ENCODE assay signal across 9 cellular contexts in genomic region chr4:17510582-17510981, GRCh38. TPM values are rescaled to one million over a fixed set of nuclear protein-coding genes. Genes with fewer than 3 reads are reported as not detected.
DNase-seq lines count a peak whose midpoint lies in the region; ATAC-seq, FAIRE-seq and TF ChIP-seq lines count a peak whose summit lies in the region.
"Had no signal": no experiment of that assay in that cellular context is flagged by ENCODE, and none has a peak within 500 bp of the region (broad histone marks: within the 10 kb centered on the region; RNA-seq: fewer than 3 reads in every experiment).

No MANE protein-coding gene starts in this region.

- H3K36me3 Mint-ChIP-seq in activated CD4-positive, alpha-beta T cell treated with anti-CD3 and anti-CD28 coated beads, Interleukin-2, amount 10 ng/mL, durations not matched to agents 7 days and 5 days (ENCODE audit: low read depth), result peaks cover 13% of the 10 kb centered on the region

- peaks cover 3% of the 10 kb centered on the region for H3K27me3 Mint-ChIP-seq in activated CD4-positive, alpha-beta T cell treated with anti-CD3 and anti-CD28 coated beads, Interleukin-2, amount 10 ng/mL, durations not matched to agents 7 days and 5 days

- H3K4me3 ChIP-seq in adrenal gland (peak overlapping the region in 2 of 4 donors; percentile 81 to 88), HepG2 (replicated peaks in 1 of 3; ENCODE audit: insufficient read depth in 1 of 3, low read depth in 2 of 3, low read length in 3 of 3) (peak overlapping the region; percentile 65 to 88 (median 84)), stomach smooth muscle (ENCODE audit: low read length in 2 of 2) (peak overlapping the region; percentile 85 to 95)

- ATAC-seq in HepG2, result no peak
- no peak for ATAC-seq in GM19324 (IDR thresholded peaks at IDR 0.05; ENCODE audit: low FRiP score, unreplicated experiment)

- POLR2A ChIA-PET in activated CD4-positive, alpha-beta T cell treated with anti-CD3 and anti-CD28 coated beads, Interleukin-2, amount 10 ng/mL, durations not matched to agents 7 days and 5 days (lab: Charles Lee), result no interaction called here
- POLR2A ChIA-PET in HepG2 (lab: Yijun Ruan, JAX), result interaction anchor here (1.1 to 2.4 kb wide), 4 partner anchors 13 to 104 kb away, joined by 3 to 22 read pairs (median 7); partner anchors contain the start of gene MED28

- H3K27ac Mint-ChIP-seq in activated CD4-positive, alpha-beta T cell treated with anti-CD3 and anti-CD28 coated beads, Interleukin-2, amount 10 ng/mL, durations not matched to agents 7 days and 5 days, result no peak overlapping the region

- H3K4me1 Mint-ChIP-seq in activated CD4-positive, alpha-beta T cell treated with anti-CD3 and anti-CD28 coated beads, Interleukin-2, amount 10 ng/mL, durations not matched to agents 7 days and 5 days, result peaks cover 27% of the 10 kb centered on the region

- no peak for FAIRE-seq in HepG2 (lab: Jason Lieb, UNC)

- H3K4me3 Mint-ChIP-seq in activated CD4-positive, alpha-beta T cell treated with anti-CD3 and anti-CD28 coated beads, Interleukin-2, amount 10 ng/mL, durations not matched to agents 7 days and 5 days, result peak overlapping the region; percentile 90

- TF ChIP-seq EP300 in HepG2 (IDR thresholded peaks at IDR 0.05; ENCODE audit: low read depth in 2 of 2, low read length in 2 of 2), result no peak
- no peak for TF ChIP-seq EP300 in HepG2 (CRISPR knock-in tag; IDR thresholded peaks at IDR 0.05; ENCODE audit: borderline replicate concordance)

- CTCF ChIA-PET in activated CD4-positive, alpha-beta T cell treated with anti-CD3 and anti-CD28 coated beads, Interleukin-2, amount 10 ng/mL, durations not matched to agents 7 days and 5 days (lab: Charles Lee), result interaction anchor here (1.3 to 1.5 kb wide), 3 partner anchors 13 to 39 kb away, joined by 3 to 4 read pairs (median 4); no protein-coding TSS in a partner anchor
- CTCF ChIA-PET in HepG2 (lab: Yijun Ruan, JAX; ENCODE audit: low intra/inter-chr PET ratio, low total read pairs), result no interaction called here

- peaks cover 0 to 28% of the 10 kb centered on the region in 2 donors for H3K36me3 ChIP-seq in adrenal gland (replicated peaks in 1 of 2)
- H3K36me3 ChIP-seq in HepG2 (replicated peaks in 1 of 2; ENCODE audit: control insufficient read depth in 1 of 2, insufficient read depth in 2 of 2, low read length in 2 of 2), result peaks cover 3 to 27% of the 10 kb centered on the region in 2 experiments
- H3K36me3 ChIP-seq in stomach smooth muscle (ENCODE audit: control insufficient read depth in 2 of 2, insufficient read depth in 2 of 2, low read length in 2 of 2), result peaks cover 0 to 4% of the 10 kb centered on the region in 2 donors

- TF ChIP-seq RAD21 in HepG2 (CRISPR knock-in tag; IDR thresholded peaks at IDR 0.05), result no peak

- no peak for TF ChIP-seq POLR2A in adrenal gland (IDR thresholded peaks at IDR 0.05)
- no peak for TF ChIP-seq POLR2A in HepG2 (IDR thresholded peaks at IDR 0.05; ENCODE audit: insufficient read depth in 1 of 2, low read depth in 2 of 2, low read length in 2 of 2)

- H3K27me3 ChIP-seq in adrenal gland (no peaks in the 10 kb centered on the region), HepG2 (ENCODE audit: control insufficient read depth in 1 of 2, insufficient read depth in 2 of 2, low read length in 2 of 2) (no peaks in the 10 kb centered on the region; a peak in 1 of 5 replicates), stomach smooth muscle (ENCODE audit: control insufficient read depth in 1 of 2, insufficient read depth in 2 of 2, low read length in 2 of 2) (no peaks in the 10 kb centered on the region)

- intact Hi-C loops in adrenal gland (cut with DNase I) (no loop called here), HepG2 (cut with micrococcal nuclease; ENCODE audit: unreplicated experiment) (loop anchor here (10.0 kb wide), 1 partner anchor 124 kb away; no protein-coding TSS in a partner anchor)

- H4K20me1 ChIP-seq in HepG2 (ENCODE audit: insufficient read depth, low read length), result peaks cover 4% of the 10 kb centered on the region; the same call in 1 of the 2 replicates

- peaks cover 35% of the 10 kb centered on the region for H3K79me2 ChIP-seq in HepG2 (ENCODE audit: insufficient read depth, low read length)

- no TSS peak for BruUV-seq in HepG2 (replicated peaks; lab: Mats Ljungman, UMichigan)

- TF ChIP-seq CTCF in adrenal gland (IDR thresholded peaks at IDR 0.05), result no peak
- TF ChIP-seq CTCF in HepG2 (CRISPR knock-in tag; IDR thresholded peaks at IDR 0.05), result no peak

- DNase-seq in activated CD4-positive, alpha-beta T cell treated with anti-CD3 and anti-CD28 coated beads, Interleukin-2, amount 10 ng/mL, durations not matched to agents 7 days and 5 days, result no peak
- no peak for DNase-seq in activated CD4-positive, alpha-beta T cell treated with anti-CD3 and anti-CD28 coated beads, Interleukin-2, amount 50 U/mL, for 4 hours
- DNase-seq in adrenal gland (no peak), HepG2 (ENCODE audit: low spot score) (no peak), NCI-H2107 (lab: John Stamatoyannopoulos, UW) (no peak), DMS 273 treated with DMSO at 0.1 percent for 48 hours (lab: John Stamatoyannopoulos, UW) (no peak)

- H3K4me1 ChIP-seq in adrenal gland (replicated peaks in 1 of 2), result peaks cover 9 to 18% of the 10 kb centered on the region in 2 donors
- peaks cover 55% of the 10 kb centered on the region for H3K4me1 ChIP-seq in HepG2 (ENCODE audit: insufficient read depth, low read length)
- peaks cover 21% of the 10 kb centered on the region for H3K4me1 ChIP-seq in stomach smooth muscle (ENCODE audit: control insufficient read depth, insufficient read depth, low read length)

- H3K9ac ChIP-seq in HepG2 (ENCODE audit: insufficient read depth, low read depth, low read length) (peak overlapping the region; percentile 63), stomach smooth muscle (ENCODE audit: low read length in 2 of 2) (peak overlapping the region; percentile 30 to 55)

- no peak overlapping the region for H2AFZ ChIP-seq in HepG2 (ENCODE audit: low read length)

- no peaks in the 10 kb centered on the region for H3K9me3 Mint-ChIP-seq in activated CD4-positive, alpha-beta T cell treated with anti-CD3 and anti-CD28 coated beads, Interleukin-2, amount 10 ng/mL, durations not matched to agents 7 days and 5 days

- in situ Hi-C loops in HepG2 (cut with HindIII; ENCODE audit: extremely low pct_ligation_motif_present, low pct_unique_long_range_greater_than_20kb), result no loop called here

- H3K27ac ChIP-seq in adrenal gland, result peak overlapping the region in 3 of 5 donors; percentile 79 to 93 (median 91)
- H3K27ac ChIP-seq in HepG2 (ENCODE audit: extremely low read length, insufficient read depth, low read length), result peak overlapping the region; percentile 73
- no peak overlapping the region for H3K27ac ChIP-seq in stomach smooth muscle (ENCODE audit: low read length)

- H3K9me3 ChIP-seq in adrenal gland (replicated peaks in 1 of 3) (no peaks in the 10 kb centered on the region), HepG2 (ENCODE audit: low read length) (no peaks in the 10 kb centered on the region), stomach smooth muscle (ENCODE audit: control insufficient read depth in 2 of 2, low read length in 2 of 2) (no peaks in the 10 kb centered on the region)

- peak overlapping the region; percentile 85 for H3K4me2 ChIP-seq in HepG2 (ENCODE audit: low read depth, low read length)

- WGBS in adrenal gland, 4 donors, result 81 to 91% (median 85%) methylated on average over 3 of the region's 3 CpGs
- WGBS in HepG2 (ENCODE audit: low lambda C conversion rate), result 69% methylated on average over 3 of the region's 3 CpGs

RNA-seq across cellular contexts. Expression of gene QDPR, which starts 1.3 kb away (rescaled TPM):
- 10 to 100 TPM; 26.8 TPM for total RNA-seq in activated CD4-positive, alpha-beta T cell treated with anti-CD3 and anti-CD28 coated beads, Interleukin-2, amount 10 ng/mL, durations not matched to agents 7 days and 5 days
- total RNA-seq in adrenal gland (10 to 100 TPM; 23.3 to 79.4 (median 41.8) TPM), HepG2 (2016; rRNA removed; fragmentation: Illumina TruSeq; extraction: Trizol) (9.9 and 32.4 TPM in 2 replicates)
- polyA plus RNA-seq in adrenal gland (10 to 100 TPM; 44.0 to 86.2 (median 47.7) TPM), HepG2 (2011; rRNA removed) (84.0 and 95.5 TPM in 2 replicates)
- 5.2 and 5.9 TPM in 2 replicates for total RNA-seq in HepG2 (2016; cell fraction: cytosol; rRNA removed; fragmentation: Illumina TruSeq; extraction: Trizol; ENCODE audit: low read depth)
- total RNA-seq in HepG2 (2016; cell fraction: insoluble cytoplasmic fraction; rRNA removed; fragmentation: Illumina TruSeq; extraction: Trizol), result 10.8 and 29.3 TPM in 2 replicates
- 21.9 and 22.0 TPM in 2 replicates for total RNA-seq in HepG2 (2016; cell fraction: membrane; rRNA removed; fragmentation: Illumina TruSeq; extraction: Trizol)
- 16.5 and 17.7 TPM in 2 replicates for total RNA-seq in HepG2 (2016; cell fraction: nucleus; rRNA removed; fragmentation: Illumina TruSeq; extraction: Trizol)
- polyA plus RNA-seq in HepG2 (2011; cell fraction: cytosol; rRNA removed), result 88.8 and 113 TPM in 2 replicates
- polyA plus RNA-seq in HepG2 (2011; cell fraction: nucleus; rRNA removed), result 38.4 and 46.2 TPM in 2 replicates
- polyA plus RNA-seq in HepG2 (2012), result 78.4 and 108 TPM in 2 replicates
- 28.6 and 35.0 TPM in 2 replicates for polyA plus RNA-seq in HepG2 (2016; cell fraction: cytosol; fragmentation: Illumina TruSeq; extraction: Trizol; ENCODE audit: low read depth)
- polyA plus RNA-seq in HepG2 (2016; cell fraction: insoluble cytoplasmic fraction; fragmentation: Illumina TruSeq; extraction: Trizol; ENCODE audit: low read depth), result 102 and 112 TPM in 2 replicates
- 43.5 and 45.2 TPM in 2 replicates for polyA plus RNA-seq in HepG2 (2016; cell fraction: membrane; fragmentation: Illumina TruSeq; extraction: Trizol; ENCODE audit: low read depth)
- polyA plus RNA-seq in HepG2 (2016; cell fraction: nucleus; fragmentation: Illumina TruSeq; extraction: Trizol; ENCODE audit: insufficient read depth, low read depth), result 50.5 and 56.3 TPM in 2 replicates
- 32.0 and 89.7 TPM in 2 replicates for polyA minus RNA-seq in HepG2 (2011; rRNA and poly(A)+ RNA removed; ENCODE audit: low replicate concordance)
- polyA minus RNA-seq in HepG2 (2011; cell fraction: cytosol; rRNA and poly(A)+ RNA removed), result 39.3 and 42.6 TPM in 2 replicates
- 66.9 and 70.4 TPM in 2 replicates for polyA minus RNA-seq in HepG2 (2011; cell fraction: nucleus; rRNA and poly(A)+ RNA removed)

RNA-seq across cellular contexts. Expression of gene CLRN2, which starts 4.4 kb away (rescaled TPM):
- total RNA-seq in activated CD4-positive, alpha-beta T cell treated with anti-CD3 and anti-CD28 coated beads, Interleukin-2, amount 10 ng/mL, durations not matched to agents 7 days and 5 days, result not detected
- total RNA-seq in adrenal gland (not detected), HepG2 (2016; rRNA removed; fragmentation: Illumina TruSeq; extraction: Trizol) (not detected in 2 replicates)
- polyA plus RNA-seq in adrenal gland (not detected), HepG2 (2011; rRNA removed) (not detected in 2 replicates)
- total RNA-seq in HepG2 (2016; cell fraction: cytosol; rRNA removed; fragmentation: Illumina TruSeq; extraction: Trizol; ENCODE audit: low read depth), result not detected in 2 replicates
- total RNA-seq in HepG2 (2016; cell fraction: insoluble cytoplasmic fraction; rRNA removed; fragmentation: Illumina TruSeq; extraction: Trizol), result not detected in 2 replicates
- total RNA-seq in HepG2 (2016; cell fraction: membrane; rRNA removed; fragmentation: Illumina TruSeq; extraction: Trizol), result not detected in 2 replicates
- total RNA-seq in HepG2 (2016; cell fraction: nucleus; rRNA removed; fragmentation: Illumina TruSeq; extraction: Trizol), result not detected in 2 replicates
- not detected in 2 replicates for polyA plus RNA-seq in HepG2 (2011; cell fraction: cytosol; rRNA removed)
- 0.31 TPM in 1 of 2 replicates, not detected in the other for polyA plus RNA-seq in HepG2 (2011; cell fraction: nucleus; rRNA removed)
- polyA plus RNA-seq in HepG2 (2012), result 0.27 TPM in 1 of 2 replicates, not detected in the other
- polyA plus RNA-seq in HepG2 (2016; cell fraction: cytosol; fragmentation: Illumina TruSeq; extraction: Trizol; ENCODE audit: low read depth), result not detected in 2 replicates
- not detected in 2 replicates for polyA plus RNA-seq in HepG2 (2016; cell fraction: insoluble cytoplasmic fraction; fragmentation: Illumina TruSeq; extraction: Trizol; ENCODE audit: low read depth)
- polyA plus RNA-seq in HepG2 (2016; cell fraction: membrane; fragmentation: Illumina TruSeq; extraction: Trizol; ENCODE audit: low read depth), result not detected in 2 replicates
- polyA plus RNA-seq in HepG2 (2016; cell fraction: nucleus; fragmentation: Illumina TruSeq; extraction: Trizol; ENCODE audit: insufficient read depth, low read depth), result not detected in 2 replicates
- not detected in 2 replicates for polyA minus RNA-seq in HepG2 (2011; rRNA and poly(A)+ RNA removed; ENCODE audit: low replicate concordance)
- not detected in 2 replicates for polyA minus RNA-seq in HepG2 (2011; cell fraction: cytosol; rRNA and poly(A)+ RNA removed)
- not detected in 2 replicates for polyA minus RNA-seq in HepG2 (2011; cell fraction: nucleus; rRNA and poly(A)+ RNA removed)
- total RNA-seq: left lobe of liver had no signal
